ENCODE assay signal across 1 cellular context in genomic region chr12:6582196-6582595, GRCh38.
TF ChIP-seq lines count a peak whose summit lies in the region.

No MANE protein-coding gene starts in this region.

TF ChIP-seq in H1, 55 proteins besides CTCF, POLR2A, EP300 and RAD21:
- TF ChIP-seq CBX8 (IDR thresholded peaks at IDR 0.05; ENCODE audit: borderline replicate concordance, low read depth, low read length): no peak
- TF ChIP-seq ATF2 (IDR thresholded peaks at IDR 0.05; ENCODE audit: low read length): no peak
- TF ChIP-seq POU5F1 (IDR thresholded peaks at IDR 0.05; ENCODE audit: low read depth, low read length): no peak
- TF ChIP-seq ATF3 (IDR thresholded peaks at IDR 0.05; ENCODE audit: insufficient read depth, low read depth, low read length): no peak
- no peak for TF ChIP-seq JUN (IDR thresholded peaks at IDR 0.05; ENCODE audit: low read depth, low read length)
TF ChIP-seq in H1: peak in this region for 0.
